ENCODE assay signal across 8 cellular contexts in the genomic region with DNA sequence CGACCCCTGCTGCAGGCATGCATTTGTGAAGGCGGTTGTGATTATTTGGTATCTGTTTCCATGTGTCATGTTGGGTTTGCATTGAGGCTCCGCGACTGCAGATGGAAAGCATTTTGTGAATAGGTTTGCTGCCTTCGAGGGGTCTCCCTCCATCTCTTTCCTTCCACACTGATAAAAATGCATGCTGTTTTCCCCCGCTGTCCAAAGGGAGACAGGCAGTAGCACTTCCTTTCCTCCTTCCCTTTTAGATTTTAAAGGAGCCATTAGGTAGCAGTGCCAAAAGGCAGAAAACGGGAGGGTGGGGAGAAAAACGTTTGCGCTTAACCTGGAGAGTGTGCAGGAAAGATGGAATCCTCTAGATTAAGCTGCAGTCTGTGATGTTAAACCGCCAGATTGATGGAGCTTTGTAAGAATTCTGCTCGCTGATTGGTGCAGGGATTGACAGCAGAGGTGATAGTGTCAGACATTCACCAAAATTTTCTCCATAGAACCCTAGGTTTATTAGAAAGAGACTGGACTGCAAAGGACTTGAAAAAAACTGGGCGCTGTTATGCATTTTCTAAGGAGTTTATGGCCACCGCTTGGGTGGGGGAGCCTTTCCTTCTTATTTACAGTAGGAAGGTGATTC. TPM values are rescaled to one million over a fixed set of nuclear protein-coding genes. Genes with fewer than 3 reads are reported as not detected.
DNase-seq lines count a peak whose midpoint lies in the region; ATAC-seq and TF ChIP-seq lines count a peak whose summit lies in the region.

No MANE protein-coding gene starts in this region.

- H3K27me3 Mint-ChIP-seq in activated T-cell treated with anti-CD3 and anti-CD28 coated beads, Interleukin-2, amount 50 U/mL, for 24 hours = no peaks in the 10 kb centered on the region

- no peaks in the 10 kb centered on the region for H3K9me3 Mint-ChIP-seq in activated T-cell treated with anti-CD3 and anti-CD28 coated beads, Interleukin-2, amount 50 U/mL, for 24 hours

- no peak overlapping the region for H2AFZ ChIP-seq in OCI-LY3 (ENCODE audit: low read depth, low read length)

- H3K27me3 ChIP-seq in OCI-LY3 (ENCODE audit: low read depth, low read length) = no peaks in the 10 kb centered on the region
- H3K27me3 ChIP-seq in lower lobe of right lung (ENCODE audit: low read depth) = no peaks in the 10 kb centered on the region
- no peaks in the 10 kb centered on the region for H3K27me3 ChIP-seq in tibial artery

- DNase-seq in activated T-cell treated with anti-CD3 and anti-CD28 coated beads, Interleukin-2, amount 50 U/mL, for 24 hours = no peak
- no peak for DNase-seq in activated T-cell treated with anti-CD3 and anti-CD28 coated beads, Interleukin-2, amount 50 U/mL, for 1 hour
- peak; percentile 28 for DNase-seq in central memory CD4-positive, alpha-beta T cell
- no peak for DNase-seq in lower lobe of right lung
- no peak for DNase-seq in tibial artery
- DNase-seq in NCI-H2081 treated with DMSO at 0.1 percent for 48 hours (lab: John Stamatoyannopoulos, UW) = no peak

- H4K20me1 ChIP-seq in OCI-LY3 (ENCODE audit: insufficient read depth, low read length) = peaks cover 52% of the 10 kb centered on the region

- ATAC-seq in lower lobe of right lung (peak; percentile 5 to 13), HG03097 (IDR thresholded peaks at IDR 0.05; ENCODE audit: low FRiP score, unreplicated experiment) (no peak)

- H3K36me3 Mint-ChIP-seq in activated T-cell treated with anti-CD3 and anti-CD28 coated beads, Interleukin-2, amount 50 U/mL, for 24 hours (ENCODE audit: low read depth) = peaks cover 13% of the 10 kb centered on the region

- H3K27ac ChIP-seq in OCI-LY3 (ENCODE audit: low read length) (peak overlapping the region; percentile 92), lower lobe of right lung (peak overlapping the region; percentile 89), tibial artery (peak overlapping the region; percentile 73 to 83)

- peak overlapping the region; percentile 75 for H3K4me2 ChIP-seq in OCI-LY3 (ENCODE audit: low read length)

- peaks cover 5% of the 10 kb centered on the region for H3K36me3 ChIP-seq in OCI-LY3 (replicated peaks; ENCODE audit: low read depth, low read length)
- H3K36me3 ChIP-seq in lower lobe of right lung = no peaks in the 10 kb centered on the region
- H3K36me3 ChIP-seq in tibial artery = no peaks in the 10 kb centered on the region

- peak overlapping the region; percentile 96 for H3K4me3 Mint-ChIP-seq in activated T-cell treated with anti-CD3 and anti-CD28 coated beads, Interleukin-2, amount 50 U/mL, for 24 hours

- peaks cover 57% of the 10 kb centered on the region for H3K79me2 ChIP-seq in OCI-LY3 (ENCODE audit: low read length)

- intact Hi-C loops in lower lobe of right lung (cut with DNase I) (no loop called here), tibial artery (cut with DNase I; ENCODE audit: low total_unique reads) (loop anchor here (10.0 kb wide), 1 partner anchor 73 kb away; no protein-coding TSS in a partner anchor)

- H3K9ac ChIP-seq in OCI-LY3 (ENCODE audit: low read length) = peak overlapping the region; percentile 89

- no peaks in the 10 kb centered on the region for H3K9me3 ChIP-seq in OCI-LY3 (ENCODE audit: insufficient read depth, low read length)
- H3K9me3 ChIP-seq in lower lobe of right lung = no peaks in the 10 kb centered on the region
- no peaks in the 10 kb centered on the region for H3K9me3 ChIP-seq in tibial artery

- H3K4me1 Mint-ChIP-seq in activated T-cell treated with anti-CD3 and anti-CD28 coated beads, Interleukin-2, amount 50 U/mL, for 24 hours (ENCODE audit: low read depth) = peaks cover 77% of the 10 kb centered on the region

- no peak for TF ChIP-seq CTCF in OCI-LY3 (IDR thresholded peaks at IDR 0.05; ENCODE audit: low read depth, low read length)
- TF ChIP-seq CTCF in lower lobe of right lung (IDR thresholded peaks at IDR 0.05) = no peak
- no peak for TF ChIP-seq CTCF in tibial artery (IDR thresholded peaks at IDR 0.05)

- H3K4me3 ChIP-seq in OCI-LY3 (ENCODE audit: low read length) (peak overlapping the region; percentile 94), lower lobe of right lung (peak overlapping the region; percentile 92), tibial artery (peak overlapping the region; percentile 75 to 84)

- H3K27ac Mint-ChIP-seq in activated T-cell treated with anti-CD3 and anti-CD28 coated beads, Interleukin-2, amount 50 U/mL, for 24 hours = peak overlapping the region; percentile 99

- H3K4me1 ChIP-seq in OCI-LY3 (ENCODE audit: low read length) (peaks cover 72% of the 10 kb centered on the region), lower lobe of right lung (peaks cover 53% of the 10 kb centered on the region), tibial artery (peaks cover 0 to 43% (median 24%) of the 10 kb centered on the region in 4 donors)

RNA-seq across cellular contexts. Expression of a gene that starts 0.7 kb away (rescaled TPM):
- 33.8 TPM for total RNA-seq in lower lobe of right lung
